ENCODE assay signal across 12 cellular contexts in genomic region chr2:62199392-62200125, GRCh38. TPM values are rescaled to one million over a fixed set of nuclear protein-coding genes. Genes with fewer than 3 reads are reported as not detected.
DNase-seq lines count a peak whose midpoint lies in the region; ATAC-seq, FAIRE-seq and TF ChIP-seq lines count a peak whose summit lies in the region.
"Had no signal": no experiment of that assay in that cellular context is flagged by ENCODE, and none has a peak within 500 bp of the region (broad histone marks: within the 10 kb centered on the region; RNA-seq: fewer than 3 reads in every experiment).

No MANE protein-coding gene starts in this region.

- H3K36me3 Mint-ChIP-seq in CD4-positive, alpha-beta memory T cell, result peaks cover 0 to 7% of the 10 kb centered on the region in 2 donors
- no peaks in the 10 kb centered on the region for H3K36me3 Mint-ChIP-seq in IgD-negative memory B cell
- peaks cover 7% of the 10 kb centered on the region for H3K36me3 Mint-ChIP-seq in activated CD4-positive, alpha-beta memory T cell treated with anti-CD3 and anti-CD28 coated beads for 36 hours

- peak overlapping the region in 1 of 2 donors; percentile 5 for H3K4me3 ChIP-seq in CD4-positive, alpha-beta memory T cell (ENCODE audit: low read length in 2 of 2)
- H3K4me3 ChIP-seq in kidney (ENCODE audit: low read length in 2 of 2), result peak overlapping the region; percentile 7 to 84
- H3K4me3 ChIP-seq in mucosa of descending colon, result no peak overlapping the region
- H3K4me3 ChIP-seq in effector memory CD4-positive, alpha-beta T cell (ENCODE audit: insufficient read depth, low read depth, low read length, poor library complexity, severe bottlenecking), result no peak overlapping the region
- H3K4me3 ChIP-seq: SK-N-MC had no signal

- H3K9me3 Mint-ChIP-seq in CD4-positive, alpha-beta memory T cell, result no peaks in the 10 kb centered on the region
- H3K9me3 Mint-ChIP-seq in IgD-negative memory B cell, result no peaks in the 10 kb centered on the region
- H3K9me3 Mint-ChIP-seq in activated CD4-positive, alpha-beta memory T cell treated with anti-CD3 and anti-CD28 coated beads for 36 hours, result no peaks in the 10 kb centered on the region

- H3K36me3 ChIP-seq in CD4-positive, alpha-beta memory T cell (ENCODE audit: insufficient read depth, low read length), result no peaks in the 10 kb centered on the region
- H3K36me3 ChIP-seq in kidney (ENCODE audit: control insufficient read depth in 1 of 2, insufficient read depth in 2 of 2, low read length in 2 of 2), result no peaks in the 10 kb centered on the region
- no peaks in the 10 kb centered on the region for H3K36me3 ChIP-seq in mucosa of descending colon (ENCODE audit: low read depth)
- H3K36me3 ChIP-seq in effector memory CD4-positive, alpha-beta T cell (ENCODE audit: control insufficient read depth, insufficient read depth, low read length), result no peaks in the 10 kb centered on the region

- H3K4me3 Mint-ChIP-seq in CD4-positive, alpha-beta memory T cell, result peak overlapping the region; percentile 18 to 92 (median 76)
- H3K4me3 Mint-ChIP-seq in IgD-negative memory B cell, result peak overlapping the region; percentile 10 to 98 (median 62)
- H3K4me3 Mint-ChIP-seq in activated CD4-positive, alpha-beta memory T cell treated with anti-CD3 and anti-CD28 coated beads for 36 hours, result peak overlapping the region; percentile 88

- intact Hi-C loops in CD4-positive, alpha-beta memory T cell (cut with micrococcal nuclease), result loop anchor here (5.0 kb wide), 7 partner anchors 213 to 1643 kb away; partner anchors contain the start of genes COMMD1, PAPOLG, SANBR and UGP2
- intact Hi-C loops in activated CD4-positive, alpha-beta memory T cell treated with anti-CD3 and anti-CD28 coated beads for 36 hours (cut with micrococcal nuclease), result loop anchor here (1.0 to 10.0 kb wide), 11 partner anchors 106 to 1643 kb away; partner anchors contain the start of genes CCT4, COMMD1, EHBP1 and PEX13
- intact Hi-C loops in kidney (cut with DNase I) (no loop called here), mucosa of descending colon (cut with DNase I, micrococcal nuclease) (no loop called here), left colon (cut with DNase I, micrococcal nuclease) (loop anchor here in 1 of 2 donors (5.0 kb wide), 1 partner anchor 213 kb away; no protein-coding TSS in a partner anchor)

- H3K9me3 ChIP-seq in CD4-positive, alpha-beta memory T cell (ENCODE audit: control insufficient read depth in 1 of 2, low read length in 2 of 2), result no peaks in the 10 kb centered on the region
- H3K9me3 ChIP-seq in kidney (ENCODE audit: control insufficient read depth in 1 of 2, low read length in 2 of 2) (no peaks in the 10 kb centered on the region), mucosa of descending colon (no peaks in the 10 kb centered on the region)
- H3K9me3 ChIP-seq in effector memory CD4-positive, alpha-beta T cell (ENCODE audit: control insufficient read depth, low read length), result no peaks in the 10 kb centered on the region

- no peak for ATAC-seq in mucosa of descending colon
- no peak for ATAC-seq in left colon

- no peaks in the 10 kb centered on the region for H3K27me3 Mint-ChIP-seq in CD4-positive, alpha-beta memory T cell
- no peaks in the 10 kb centered on the region for H3K27me3 Mint-ChIP-seq in IgD-negative memory B cell
- H3K27me3 Mint-ChIP-seq in activated CD4-positive, alpha-beta memory T cell treated with anti-CD3 and anti-CD28 coated beads for 36 hours, result no peaks in the 10 kb centered on the region

- CTCF ChIA-PET in CD4-positive, alpha-beta memory T cell (lab: Charles Lee; ENCODE audit: partially characterized antibody), result interaction anchor here (1.1 kb wide), 1 partner anchor 203 kb away, joined by 3 read pairs; no protein-coding TSS in a partner anchor
- CTCF ChIA-PET in activated CD4-positive, alpha-beta memory T cell treated with anti-CD3 and anti-CD28 coated beads for 36 hours (lab: Charles Lee), result interaction anchor here (0.6 to 1.1 kb wide), 3 partner anchors 156 to 504 kb away, joined by 3 to 4 read pairs (median 4); no protein-coding TSS in a partner anchor

- H3K27ac Mint-ChIP-seq in CD4-positive, alpha-beta memory T cell, result peak overlapping the region; percentile 59 to 94 (median 81)
- H3K27ac Mint-ChIP-seq in IgD-negative memory B cell, result peak overlapping the region; percentile 8 to 75 (median 63)
- H3K27ac Mint-ChIP-seq in activated CD4-positive, alpha-beta memory T cell treated with anti-CD3 and anti-CD28 coated beads for 36 hours, result peak overlapping the region; percentile 96

- H3K27ac ChIP-seq in CD4-positive, alpha-beta memory T cell (ENCODE audit: low read depth, low read length), result peak overlapping the region; percentile 2
- H3K27ac ChIP-seq in kidney (ENCODE audit: low read depth in 2 of 2, low read length in 2 of 2), result no peak overlapping the region
- no peak overlapping the region for H3K27ac ChIP-seq in effector memory CD4-positive, alpha-beta T cell (ENCODE audit: insufficient read depth, low read length, poor library complexity, severe bottlenecking)
- H3K27ac ChIP-seq: epithelial cell of prostate, SK-N-MC had no signal

- peaks cover 54 to 74% (median 63%) of the 10 kb centered on the region in 4 donors for H3K4me1 Mint-ChIP-seq in CD4-positive, alpha-beta memory T cell
- peaks cover 47 to 61% (median 56%) of the 10 kb centered on the region in 3 donors for H3K4me1 Mint-ChIP-seq in IgD-negative memory B cell
- H3K4me1 Mint-ChIP-seq in activated CD4-positive, alpha-beta memory T cell treated with anti-CD3 and anti-CD28 coated beads for 36 hours (ENCODE audit: low read depth), result peaks cover 62% of the 10 kb centered on the region

- POLR2A ChIA-PET in CD4-positive, alpha-beta memory T cell (lab: Charles Lee; ENCODE audit: partially characterized antibody), result interaction anchor here (0.6 kb wide), 1 partner anchor 133 kb away, joined by 3 read pairs; no protein-coding TSS in a partner anchor
- POLR2A ChIA-PET in activated CD4-positive, alpha-beta memory T cell treated with anti-CD3 and anti-CD28 coated beads for 36 hours (lab: Charles Lee), result interaction anchor here (1.9 kb wide), 1 partner anchor 110 kb away, joined by 8 read pairs; no protein-coding TSS in a partner anchor

- FAIRE-seq in kidney (lab: Jason Lieb, UNC), result no peak

- no peaks in the 10 kb centered on the region for H3K27me3 ChIP-seq in CD4-positive, alpha-beta memory T cell (ENCODE audit: insufficient read depth, low read length)
- no peaks in the 10 kb centered on the region for H3K27me3 ChIP-seq in effector memory CD4-positive, alpha-beta T cell (replicated peaks; ENCODE audit: control insufficient read depth, insufficient read depth, low read length, poor library complexity, severe bottlenecking)

- TF ChIP-seq CTCF in kidney (IDR thresholded peaks at IDR 0.05; ENCODE audit: borderline replicate concordance, extremely low read depth, insufficient read depth) (no peak), mucosa of descending colon (IDR thresholded peaks at IDR 0.05) (no peak)

- H3K4me1 ChIP-seq in CD4-positive, alpha-beta memory T cell (ENCODE audit: insufficient read depth, low read length), result peaks cover 75% of the 10 kb centered on the region
- H3K4me1 ChIP-seq in kidney (ENCODE audit: control insufficient read depth in 1 of 2, insufficient read depth in 1 of 2, low read depth in 1 of 2, low read length in 2 of 2) (peaks cover 31 to 47% of the 10 kb centered on the region in 2 donors), mucosa of descending colon (ENCODE audit: low read depth) (peaks cover 12% of the 10 kb centered on the region)
- peaks cover 49% of the 10 kb centered on the region for H3K4me1 ChIP-seq in effector memory CD4-positive, alpha-beta T cell (ENCODE audit: control insufficient read depth, insufficient read depth, low read length, poor library complexity, severe bottlenecking)

- DNase-seq in CD4-positive, alpha-beta memory T cell, result peak in 1 of 5 donors; percentile 14
- no peak for DNase-seq in activated CD4-positive, alpha-beta memory T cell treated with anti-CD3 and anti-CD28 coated beads for 36 hours
- DNase-seq in kidney, result no peak
- DNase-seq in mucosa of descending colon, result no peak
- no peak for DNase-seq in left colon
- no peak for DNase-seq in effector memory CD4-positive, alpha-beta T cell
- no peak for DNase-seq in AG08396 (ENCODE audit: low spot score)
- DNase-seq: DMS79, NCI-H1417 treated with DMSO at 0.1 percent for 48 hours had no signal

- no peak overlapping the region for H3K9ac ChIP-seq in kidney (ENCODE audit: low read length in 2 of 2)

RNA-seq across cellular contexts. Expression of gene B3GNT2, which starts 3.6 kb away (rescaled TPM):
- total RNA-seq in CD4-positive, alpha-beta memory T cell, result 10 to 100 TPM; 18.3 to 18.8 TPM
- 10 to 100 TPM; 29.8 to 55.7 TPM for polyA plus RNA-seq in CD4-positive, alpha-beta memory T cell
- polyA plus RNA-seq in IgD-negative memory B cell, result 25.1 TPM
- 10 to 100 TPM; 26.6 to 26.9 TPM for total RNA-seq in activated CD4-positive, alpha-beta memory T cell treated with anti-CD3 and anti-CD28 coated beads for 36 hours
- total RNA-seq in kidney, result 35.0 TPM
- polyA plus RNA-seq in kidney (ENCODE audit: insufficient read depth, low read depth, low replicate concordance), result 17.5 TPM
- total RNA-seq in mucosa of descending colon, result 10 to 100 TPM; 27.1 to 44.6 (median 30.0) TPM
- 10 to 100 TPM; 27.6 to 49.5 TPM for total RNA-seq in left colon

Comparison
In these comparisons a context has a peak if more than half of its experiments do, and no peak if none do; other contexts are left out.
1. H3K4me3 ChIP-seq: peak in kidney (2 of 2); none in mucosa of descending colon (single experiment) and effector memory CD4-positive, alpha-beta T cell (single experiment).
2. intact Hi-C loops: an anchor here in CD4-positive, alpha-beta memory T cell (5.0 kb wide) and activated CD4-positive, alpha-beta memory T cell treated with anti-CD3 and anti-CD28 coated beads for 36 hours (1.0 to 10.0 kb wide); none called in kidney and mucosa of descending colon.
3. Peak in every context shown above with its lines, with median percentiles within 50 percentile points of each other: H3K27ac Mint-ChIP-seq and H3K4me3 Mint-ChIP-seq.